1 cellular context compared by ENCODE assay signal in genomic region chr1:8251635-8252034, GRCh38.
TF ChIP-seq lines count a peak whose summit lies in the region.

No MANE protein-coding gene starts in this region.

TF ChIP-seq in HepG2, 621 proteins besides CTCF, POLR2A, EP300 and RAD21 (continued from another document):
- no peak for TF ChIP-seq KLF6 (CRISPR knock-in tag; IDR thresholded peaks at IDR 0.05)
- TF ChIP-seq SNAPC2 (CRISPR knock-in tag; IDR thresholded peaks at IDR 0.05) = no peak
- TF ChIP-seq, protein P1, sequence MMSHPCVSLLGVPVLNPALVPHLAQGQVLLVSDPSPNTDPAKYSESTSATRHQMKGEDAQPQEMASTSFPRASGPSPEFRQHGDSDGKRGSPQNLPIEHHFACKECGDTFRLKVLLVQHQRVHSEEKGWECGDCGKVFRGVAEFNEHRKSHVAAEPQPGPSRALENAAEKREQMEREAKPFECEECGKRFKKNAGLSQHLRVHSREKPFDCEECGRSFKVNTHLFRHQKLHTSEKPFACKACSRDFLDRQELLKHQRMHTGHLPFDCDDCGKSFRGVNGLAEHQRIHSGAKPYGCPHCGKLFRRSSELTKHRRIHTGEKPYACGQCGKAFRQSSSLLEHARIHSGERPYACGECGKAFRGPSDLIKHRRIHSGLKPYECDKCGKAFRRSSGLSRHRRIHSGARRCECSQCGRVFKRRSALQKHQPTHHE (CRISPR knock-in tag; IDR thresholded peaks at IDR 0.05; ENCODE audit: borderline replicate concordance) = no peak
- TF ChIP-seq, protein P2, sequence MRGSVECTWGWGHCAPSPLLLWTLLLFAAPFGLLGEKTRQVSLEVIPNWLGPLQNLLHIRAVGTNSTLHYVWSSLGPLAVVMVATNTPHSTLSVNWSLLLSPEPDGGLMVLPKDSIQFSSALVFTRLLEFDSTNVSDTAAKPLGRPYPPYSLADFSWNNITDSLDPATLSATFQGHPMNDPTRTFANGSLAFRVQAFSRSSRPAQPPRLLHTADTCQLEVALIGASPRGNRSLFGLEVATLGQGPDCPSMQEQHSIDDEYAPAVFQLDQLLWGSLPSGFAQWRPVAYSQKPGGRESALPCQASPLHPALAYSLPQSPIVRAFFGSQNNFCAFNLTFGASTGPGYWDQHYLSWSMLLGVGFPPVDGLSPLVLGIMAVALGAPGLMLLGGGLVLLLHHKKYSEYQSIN (CRISPR knock-in tag; IDR thresholded peaks at IDR 0.05; ENCODE audit: borderline replicate concordance) = no peak
- TF ChIP-seq CREM (IDR thresholded peaks at IDR 0.05) = no peak
- no peak for TF ChIP-seq CREM (CRISPR knock-in tag; IDR thresholded peaks at IDR 0.05)
